33 cellular contexts compared by ENCODE assay signal in genomic region chr3:56471771-56472170, GRCh38.
"Had no signal": no experiment of that assay in that cellular context is flagged by ENCODE, and none has a peak within 500 bp of the region (broad histone marks: within the 10 kb centered on the region; RNA-seq: fewer than 3 reads in every experiment).

No MANE protein-coding gene starts in this region.

- DNase-seq: Karpas-422, Kasumi-1, MG63, MM.1S, MV-4-11, NCI-H1048, NCI-H1092, NCI-H1092 treated with DMSO at 0.1 percent for 48 hours, NCI-H1105, NCI-H1105 treated with DMSO at 0.1 percent for 48 hours, NCI-H1417, NCI-H1417 treated with DMSO at 0.1 percent for 48 hours, NCI-H1436, NCI-H1436 treated with DMSO at 0.1 percent for 48 hours, NCI-H146, NCI-H1694, NCI-H1694 treated with DMSO at 0.1 percent for 48 hours, NCI-H187, NCI-H187 treated with DMSO at 0.1 percent for 48 hours, NCI-H1930, NCI-H2029, NCI-H2029 treated with DMSO at 0.1 percent for 48 hours, NCI-H2081, NCI-H2081 treated with DMSO at 0.1 percent for 48 hours, NCI-H2107, NCI-H2171, NCI-H2171 treated with DMSO at 0.1 percent for 48 hours, NCI-H2227 treated with DMSO at 0.1 percent for 48 hours, NCI-H226, NCI-H345, NCI-H446, NCI-H446 treated with DMSO at 0.1 percent for 48 hours, NCI-H510A had no signal
